24 cellular contexts compared by ENCODE assay signal in the genomic region with DNA sequence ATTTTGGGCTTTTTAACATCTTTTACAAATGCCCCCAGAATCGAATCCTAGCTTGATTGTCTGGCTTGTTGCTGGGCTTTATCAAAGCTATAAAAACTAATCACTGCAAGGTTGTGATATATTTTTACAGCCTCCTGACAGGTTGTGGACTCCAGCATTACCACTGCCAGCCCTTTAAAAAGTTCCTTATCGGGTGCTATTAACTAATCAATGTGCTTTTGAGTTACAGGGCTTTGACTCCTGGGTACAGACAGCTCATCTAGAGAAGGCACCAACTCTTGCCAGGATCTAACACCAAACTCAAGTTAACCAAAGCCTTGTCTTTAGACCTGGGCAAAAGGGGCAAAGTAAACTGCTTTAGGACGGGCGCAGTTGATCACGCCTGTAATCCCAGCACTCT. TPM values are rescaled to one million over a fixed set of nuclear protein-coding genes. Genes with fewer than 3 reads are reported as not detected.
DNase-seq lines count a peak whose midpoint lies in the region; ATAC-seq and TF ChIP-seq lines count a peak whose summit lies in the region.
"Had no signal": no experiment of that assay in that cellular context is flagged by ENCODE, and none has a peak within 500 bp of the region (broad histone marks: within the 10 kb centered on the region; RNA-seq: fewer than 3 reads in every experiment).

No MANE protein-coding gene starts in this region.

- peaks cover 13% of the 10 kb centered on the region for H3K4me1 Mint-ChIP-seq in MCF 10A (ENCODE audit: insufficient read depth, unreplicated experiment)
- H3K4me1 Mint-ChIP-seq: GM23338 had no signal

- H3K4me3 ChIP-seq in breast epithelium (no peak overlapping the region), MM.1S (ENCODE audit: low read length) (no peak overlapping the region)
- H3K4me3 ChIP-seq: A549; BLaER1 treated with 17β-estradiol and CSF1 and Interleukin-3, amounts not matched to agents 10 nM and 100 nM; GM12878; GM23338 had no signal

- H3K27ac Mint-ChIP-seq in MCF 10A (ENCODE audit: low read depth, unreplicated experiment), result peak overlapping the region; percentile 54
- H3K27ac Mint-ChIP-seq: CD14-positive monocyte; CD4-positive, alpha-beta T cell; GM23338; HFFc6 had no signal

- H3K9me3 Mint-ChIP-seq in MCF 10A (ENCODE audit: unreplicated experiment), result no peaks in the 10 kb centered on the region
- H3K9me3 Mint-ChIP-seq: CD14-positive monocyte; CD4-positive, alpha-beta T cell; CD8-positive, alpha-beta memory T cell; GM23338; HFFc6 had no signal

- BruUV-seq in MCF 10A (replicated peaks; lab: Mats Ljungman, UMichigan), result no TSS peak

- no peak overlapping the region for H3K4me2 ChIP-seq in MM.1S (ENCODE audit: low read depth, low read length)
- H3K4me2 ChIP-seq: A549; BLaER1 treated with 17β-estradiol and CSF1 and Interleukin-3, amounts not matched to agents 10 nM and 100 nM; GM23338 had no signal

- no peaks in the 10 kb centered on the region for H3K27me3 ChIP-seq in breast epithelium
- H3K27me3 ChIP-seq in MM.1S (replicated peaks; ENCODE audit: insufficient read depth, low read length), result no peaks in the 10 kb centered on the region
- H3K27me3 ChIP-seq: BE2C; BLaER1 treated with 17β-estradiol and CSF1 and Interleukin-3, amounts not matched to agents 10 nM and 100 nM had no signal

- H3K4me1 ChIP-seq in breast epithelium (no peaks in the 10 kb centered on the region), MM.1S (ENCODE audit: low read length) (no peaks in the 10 kb centered on the region)
- H3K4me1 ChIP-seq: A549, BE2C had no signal

- peaks cover 58% of the 10 kb centered on the region for H3K79me2 ChIP-seq in MM.1S (ENCODE audit: low read length)

- peaks cover 56% of the 10 kb centered on the region for H3K36me3 Mint-ChIP-seq in MCF 10A (ENCODE audit: insufficient read depth, unreplicated experiment)

- POLR2A ChIA-PET in MCF 10A (lab: Yijun Ruan, JAX), result interaction anchor here (1.0 kb wide), 1 partner anchor 26 kb away, joined by 3 read pairs; no protein-coding TSS in a partner anchor

- DNase-seq in MCF 10A (ENCODE audit: unreplicated experiment) (no peak), breast epithelium (ENCODE audit: low spot score in 2 of 2) (no peak), MM.1S (peak; percentile 1), left lobe of liver (ENCODE audit: low spot score) (peak; percentile 5)
- DNase-seq: 8988T; ACHN; AML-193; BE2C; CD4-positive, alpha-beta T cell; CD8-positive, alpha-beta memory T cell; DMS 273 treated with DMSO at 0.1 percent for 48 hours; DMS79; EL; GDM1; H9; HFFc6 had no signal

- 0 out of 2 replicates have a peak, but pooled peaks cover 4% of the 10 kb centered on the region for H4K20me1 ChIP-seq in MM.1S (ENCODE audit: insufficient read depth, low read length)

- ATAC-seq in left lobe of liver, result no peak
- no peak for ATAC-seq in HG02884 (IDR thresholded peaks at IDR 0.05; ENCODE audit: unreplicated experiment)
- ATAC-seq in GM21528 (IDR thresholded peaks at IDR 0.05; ENCODE audit: low FRiP score, unreplicated experiment), result no peak
- ATAC-seq: A549, GM12878, GM23338, HCT116 had no signal

- no peak overlapping the region for H3K4me3 Mint-ChIP-seq in MCF 10A (ENCODE audit: unreplicated experiment)
- H3K4me3 Mint-ChIP-seq: CD14-positive monocyte; CD4-positive, alpha-beta T cell; CD8-positive, alpha-beta memory T cell; GM23338; H9; HFFc6 had no signal

- H3F3A ChIP-seq in MM.1S (ENCODE audit: insufficient read depth, low read length), result no peaks in the 10 kb centered on the region

- intact Hi-C loops in MCF 10A (cut with micrococcal nuclease) (no loop called here), breast epithelium (cut with DNase I; ENCODE audit: low total_unique reads) (no loop called here)

- no peak for TF ChIP-seq POLR2A in breast epithelium (IDR thresholded peaks at IDR 0.05)

- no peak overlapping the region for H2AFZ ChIP-seq in MM.1S (ENCODE audit: low read length)
- H2AFZ ChIP-seq: GM23338 had no signal

- no peaks in the 10 kb centered on the region for H3K9me2 ChIP-seq in MM.1S (replicated peaks; ENCODE audit: insufficient read depth, low read length)

- H3K9me3 ChIP-seq in breast epithelium, result no peaks in the 10 kb centered on the region
- no peaks in the 10 kb centered on the region for H3K9me3 ChIP-seq in MM.1S (replicated peaks; ENCODE audit: insufficient read depth, low read length)
- H3K9me3 ChIP-seq: A549, BE2C had no signal

- CTCF ChIA-PET in MCF 10A (lab: Yijun Ruan, JAX), result interaction anchor here (0.5 to 1.7 kb wide), 4 partner anchors 11 to 493 kb away, joined by 3 to 4 read pairs (median 3); no protein-coding TSS in a partner anchor

- TF ChIP-seq CTCF in MCF 10A (IDR thresholded peaks at IDR 0.05; ENCODE audit: unreplicated experiment) (no peak), breast epithelium (IDR thresholded peaks at IDR 0.05) (no peak), MM.1S (IDR thresholded peaks at IDR 0.05; ENCODE audit: low read length) (no peak)

- H3K9ac ChIP-seq in MM.1S (ENCODE audit: low read length), result no peak overlapping the region
- H3K9ac ChIP-seq: BLaER1 treated with 17β-estradiol and CSF1 and Interleukin-3, amounts not matched to agents 10 nM and 100 nM had no signal

- no peaks in the 10 kb centered on the region for H3K27me3 Mint-ChIP-seq in MCF 10A (ENCODE audit: insufficient read depth, unreplicated experiment)
- H3K27me3 Mint-ChIP-seq: CD4-positive, alpha-beta T cell; CD8-positive, alpha-beta memory T cell had no signal

- H3K36me3 ChIP-seq in breast epithelium, result no peaks in the 10 kb centered on the region
- H3K36me3 ChIP-seq in MM.1S (replicated peaks; ENCODE audit: insufficient read depth, low read length), result 0 out of 2 replicates have a peak, but pooled peaks cover 5% of the 10 kb centered on the region

- no peak overlapping the region for H3K27ac ChIP-seq in breast epithelium
- H3K27ac ChIP-seq in MM.1S (ENCODE audit: low read length), result no peak overlapping the region
- H3K27ac ChIP-seq: A549; BLaER1 treated with 17β-estradiol and CSF1 and Interleukin-3, amounts not matched to agents 10 nM and 100 nM had no signal

RNA-seq across cellular contexts. Expression of a gene that starts 16.6 kb away (rescaled TPM):
- total RNA-seq in MCF 10A (2022) (60.1 and 66.3 TPM in 2 replicates), breast epithelium (10 to 100 TPM; 33.3 to 56.4 (median 56.1) TPM), left lobe of liver (19.9 TPM)

RNA-seq across cellular contexts. Expression of a gene that starts 19.0 kb away (rescaled TPM):
- 0.14 TPM in 1 of 2 replicates, not detected in the other for total RNA-seq in MCF 10A (2022)
- 1 to 10 TPM; 4.5 to 8.2 (median 5.0) TPM for total RNA-seq in breast epithelium
- 0.58 TPM for total RNA-seq in left lobe of liver

Comparison
In these comparisons a context has a peak if more than half of its experiments do, and no peak if none do; other contexts are left out.
1. DNase-seq: peak in MM.1S (single experiment) and left lobe of liver (single experiment); none in MCF 10A (single experiment) and breast epithelium (0 of 2).